Comparison of ENCODE assay signal across 10 cellular contexts in the genomic region with DNA sequence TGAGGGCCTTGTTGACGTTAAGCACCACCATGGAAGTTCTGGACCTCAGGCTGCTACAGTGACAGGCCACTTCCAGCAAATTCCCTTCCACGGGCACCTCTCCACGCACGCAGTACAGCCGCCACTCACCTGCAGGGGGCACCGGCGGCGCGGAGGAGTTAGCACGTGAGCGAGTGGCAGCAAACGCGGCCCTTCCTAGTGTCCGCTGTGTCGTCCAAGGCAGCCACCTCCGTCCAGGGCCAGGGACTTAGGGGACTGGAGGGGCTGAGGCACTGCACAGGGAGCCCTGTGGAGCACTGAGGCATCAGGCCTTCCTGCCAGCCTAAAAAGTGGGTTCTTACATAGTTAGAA.
DNase-seq lines count a peak whose midpoint lies in the region; ATAC-seq and TF ChIP-seq lines count a peak whose summit lies in the region.
"Had no signal": no experiment of that assay in that cellular context is flagged by ENCODE, and none has a peak within 500 bp of the region (broad histone marks: within the 10 kb centered on the region; RNA-seq: fewer than 3 reads in every experiment).

No MANE protein-coding gene starts in this region.

- peak; percentile 5 for DNase-seq in NCI-H82 (lab: John Stamatoyannopoulos, UW)
- DNase-seq in NCI-H82 treated with DMSO at 0.1 percent for 48 hours (lab: John Stamatoyannopoulos, UW; ENCODE audit: unreplicated experiment) = no peak
- DNase-seq in stomach = no peak
- DNase-seq: activated CD4-positive, alpha-beta T cell treated with anti-CD3 and anti-CD28 coated beads for 4 hours had no signal

- peaks cover 0 to 71% (median 9%) of the 10 kb centered on the region in 3 donors for H3K4me1 ChIP-seq in gastroesophageal sphincter
- H3K4me1 ChIP-seq in skeletal muscle tissue (ENCODE audit: control insufficient read depth in 3 of 3, insufficient read depth in 3 of 3, low read length in 3 of 3) = peaks cover 43 to 67% (median 63%) of the 10 kb centered on the region in 3 donors
- H3K4me1 ChIP-seq in stomach = peaks cover 0 to 32% (median 14%) of the 10 kb centered on the region in 4 donors

- H3K4me3 ChIP-seq in gastroesophageal sphincter (no peak overlapping the region), skeletal muscle tissue (ENCODE audit: low read length in 3 of 3) (no peak overlapping the region), stomach (no peak overlapping the region)
- H3K4me3 ChIP-seq: tibial nerve had no signal

- H3K9me3 ChIP-seq in gastroesophageal sphincter = no peaks in the 10 kb centered on the region
- H3K9me3 ChIP-seq in skeletal muscle tissue (ENCODE audit: control insufficient read depth in 3 of 3, low read length in 3 of 3) = no peaks in the 10 kb centered on the region
- no peaks in the 10 kb centered on the region for H3K9me3 ChIP-seq in stomach
- H3K9me3 ChIP-seq: tibial nerve had no signal

- H3K27ac ChIP-seq in gastroesophageal sphincter = peak overlapping the region in 3 of 4 donors; percentile 58 to 73 (median 62)
- peak overlapping the region; percentile 60 for H3K27ac ChIP-seq in skeletal muscle tissue (ENCODE audit: low read depth, low read length)
- peak overlapping the region in 2 of 5 donors; percentile 36 to 56 for H3K27ac ChIP-seq in stomach

- H3K36me3 ChIP-seq in gastroesophageal sphincter (peaks cover 0 to 100% of the 10 kb centered on the region in 2 donors), skeletal muscle tissue (ENCODE audit: control insufficient read depth in 3 of 3, insufficient read depth in 3 of 3, low read length in 3 of 3) (peaks cover 68 to 71% (median 68%) of the 10 kb centered on the region in 3 donors), stomach (peaks cover 37 to 96% (median 92%) of the 10 kb centered on the region in 4 donors)

- 33% methylated on average over 1 of the region's 16 CpGs; no CpG with 5 or more reads in 1 of the 2 donors for whole genome bisulfite sequencing in gastroesophageal sphincter (ENCODE audit: low coverage in 1 of 2), 2 donors
- whole genome bisulfite sequencing in stomach, 5 donors = 82 to 88% (median 86%) methylated on average over 4 to 16 of the region's 16 CpGs

- peak overlapping the region; percentile 4 to 54 (median 43) for H3K9ac ChIP-seq in skeletal muscle tissue (ENCODE audit: low read depth in 1 of 3, low read length in 3 of 3)

- TF ChIP-seq EP300 in gastroesophageal sphincter (IDR thresholded peaks at IDR 0.05) (no peak), stomach (IDR thresholded peaks at IDR 0.05) (no peak)

- TF ChIP-seq CTCF in gastroesophageal sphincter (IDR thresholded peaks at IDR 0.05) (peak in 3 of 4 experiments; percentile 35 to 55 (median 54)), stomach (IDR thresholded peaks at IDR 0.05) (peak in 2 of 7 experiments; percentile 11)

- TF ChIP-seq POLR2A in gastroesophageal sphincter (IDR thresholded peaks at IDR 0.05) (no peak), stomach (IDR thresholded peaks at IDR 0.05) (no peak)

- ATAC-seq in gastroesophageal sphincter (peak; percentile 34), HG02588 (IDR thresholded peaks at IDR 0.05; ENCODE audit: unreplicated experiment) (no peak), HG03457 (IDR thresholded peaks at IDR 0.05; ENCODE audit: unreplicated experiment) (no peak)

- H3K27me3 ChIP-seq in gastroesophageal sphincter = no peaks in the 10 kb centered on the region
- no peaks in the 10 kb centered on the region for H3K27me3 ChIP-seq in skeletal muscle tissue (ENCODE audit: control insufficient read depth in 3 of 3, insufficient read depth in 3 of 3, low read length in 3 of 3)
- H3K27me3 ChIP-seq in stomach = no peaks in the 10 kb centered on the region
- H3K27me3 ChIP-seq: tibial nerve had no signal

- intact Hi-C loops in stomach (cut with DNase I; ENCODE audit: low total_unique reads) = no loop called here

TF ChIP-seq in PFSK-1, 5 proteins besides CTCF, POLR2A, EP300 and RAD21:
- TF ChIP-seq SIN3A (IDR thresholded peaks at IDR 0.05; ENCODE audit: borderline replicate concordance, insufficient read depth, low read length) (no peak), FOXP2 (optimal IDR thresholded peaks at IDR 0.05; ENCODE audit: borderline replicate concordance, extremely low read depth, extremely low read length, insufficient read depth) (peak; percentile 60)
